ENCODE assay signal across 22 cellular contexts in the genomic region with DNA sequence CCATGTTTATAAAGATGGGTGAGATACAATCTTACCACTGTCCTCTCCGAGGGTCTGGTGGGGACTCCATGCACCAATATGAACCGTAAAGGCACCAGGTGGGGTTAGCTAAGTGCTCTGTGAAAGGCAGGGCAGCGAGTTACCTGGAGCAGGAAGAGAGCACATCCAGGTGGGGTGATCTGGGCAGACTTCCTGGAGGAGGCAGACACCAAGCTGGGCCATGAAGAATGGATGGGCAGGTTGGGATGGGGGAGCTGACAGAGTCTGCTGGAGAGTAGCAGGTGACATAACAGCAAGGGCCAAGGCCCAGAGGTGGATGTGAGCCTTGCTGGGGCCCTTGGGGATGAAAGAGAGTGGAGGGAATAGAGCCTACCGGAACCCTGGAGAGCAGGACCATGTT. TPM values are rescaled to one million over a fixed set of nuclear protein-coding genes. Genes with fewer than 3 reads are reported as not detected.
DNase-seq lines count a peak whose midpoint lies in the region; ATAC-seq, FAIRE-seq and TF ChIP-seq lines count a peak whose summit lies in the region.
"Had no signal": no experiment of that assay in that cellular context is flagged by ENCODE, and none has a peak within 500 bp of the region (broad histone marks: within the 10 kb centered on the region; RNA-seq: fewer than 3 reads in every experiment).

No MANE protein-coding gene starts in this region.

- BruUV-seq in HepG2 (replicated peaks; lab: Mats Ljungman, UMichigan), result no TSS peak
- no TSS peak for BruUV-seq in K562 (replicated peaks; lab: Mats Ljungman, UMichigan)

- H3K18ac ChIP-seq in neuronal stem cell (ENCODE audit: low read length), result no peak overlapping the region

- no peaks in the 10 kb centered on the region for H4K20me1 ChIP-seq in HepG2 (ENCODE audit: insufficient read depth, low read length)
- H4K20me1 ChIP-seq in K562 (replicated peaks; ENCODE audit: control insufficient read depth, insufficient read depth, low read length), result no peaks in the 10 kb centered on the region

- H3K27me3 ChIP-seq in HepG2 (ENCODE audit: control insufficient read depth in 1 of 2, insufficient read depth in 2 of 2, low read length in 2 of 2) (no peaks in the 10 kb centered on the region), right lobe of liver (no peaks in the 10 kb centered on the region), K562 (ENCODE audit: control insufficient read depth in 2 of 2, insufficient read depth in 2 of 2, low read length in 2 of 2) (peaks cover 0 to 6% of the 10 kb centered on the region in 2 experiments; a peak in 2 of 5 replicates), thymus (ENCODE audit: control insufficient read depth, insufficient read depth) (no peaks in the 10 kb centered on the region), neuronal stem cell (ENCODE audit: control insufficient read depth in 3 of 3, insufficient read depth in 3 of 3, low read depth in 1 of 3, low read length in 3 of 3) (no peaks in the 10 kb centered on the region), ovary (no peaks in the 10 kb centered on the region)

- H3K36me3 ChIP-seq in HepG2 (replicated peaks in 1 of 2; ENCODE audit: control insufficient read depth in 1 of 2, insufficient read depth in 2 of 2, low read length in 2 of 2) (peaks cover 1 to 9% of the 10 kb centered on the region in 2 experiments; a peak in 3 of 5 replicates), right lobe of liver (peaks cover 0 to 4% (median 1%) of the 10 kb centered on the region in 4 donors), K562 (ENCODE audit: control insufficient read depth, insufficient read depth, low read length) (no peaks in the 10 kb centered on the region), thymus (ENCODE audit: control insufficient read depth, insufficient read depth) (peaks cover 20% of the 10 kb centered on the region), neuronal stem cell (replicated peaks in 1 of 2; ENCODE audit: control insufficient read depth in 2 of 2, insufficient read depth in 2 of 2, low read length in 2 of 2) (peaks cover 0 to 13% of the 10 kb centered on the region in 2 donors), ovary (no peaks in the 10 kb centered on the region)

- TF ChIP-seq RAD21 in HepG2 (CRISPR knock-in tag; IDR thresholded peaks at IDR 0.05), result no peak
- TF ChIP-seq RAD21 in K562 (CRISPR knock-in tag; conservative IDR thresholded peaks at IDR 0.05 in 1 of 2, IDR thresholded peaks at IDR 0.05 in 1 of 2), result no peak

- no peak for DNase-seq in HepG2 (ENCODE audit: low spot score)
- DNase-seq in right lobe of liver, result no peak
- no peak for DNase-seq in T-helper 17 cell
- no peak for DNase-seq in K562 (ENCODE audit: extremely low read depth in 1 of 4, low spot score in 3 of 4)
- no peak for DNase-seq in neuronal stem cell (ENCODE audit: low spot score)
- DNase-seq in ovary, result no peak
- DNase-seq: ACHN, C1 segment of cervical spinal cord, DMS 273 treated with DMSO at 0.1 percent for 48 hours, DND-41, H7, HFFc6, NCI-H1417, NCI-H187, NCI-H2107, NCI-H2227 treated with DMSO at 0.1 percent for 48 hours, NCI-H524, NCI-H82, OCI-M1, SHP77 had no signal

- FAIRE-seq in HepG2 (lab: Jason Lieb, UNC) (no peak), K562 (lab: Jason Lieb, UNC) (no peak)
- FAIRE-seq: G401.6 had no signal

- H3K79me1 ChIP-seq in neuronal stem cell (ENCODE audit: low read depth, low read length), result no peaks in the 10 kb centered on the region

- peaks cover 37% of the 10 kb centered on the region for H3K4me1 ChIP-seq in HepG2 (ENCODE audit: insufficient read depth, low read length)
- peaks cover 0 to 13% (median 0%) of the 10 kb centered on the region in 4 donors for H3K4me1 ChIP-seq in right lobe of liver
- H3K4me1 ChIP-seq in K562 (replicated peaks in 1 of 2; ENCODE audit: control insufficient read depth in 2 of 2, insufficient read depth in 2 of 2, low read length in 2 of 2), result no peaks in the 10 kb centered on the region
- peaks cover 35% of the 10 kb centered on the region for H3K4me1 ChIP-seq in thymus (ENCODE audit: control insufficient read depth, insufficient read depth, low read length)
- H3K4me1 ChIP-seq in neuronal stem cell (ENCODE audit: control insufficient read depth in 2 of 2, insufficient read depth in 1 of 2, low read depth in 1 of 2, low read length in 2 of 2), result no peaks in the 10 kb centered on the region
- peaks cover 11% of the 10 kb centered on the region for H3K4me1 ChIP-seq in ovary (ENCODE audit: insufficient read depth)

- H3K27ac ChIP-seq in HepG2 (ENCODE audit: extremely low read length, insufficient read depth, low read length), result no peak overlapping the region
- no peak overlapping the region for H3K27ac ChIP-seq in right lobe of liver
- no peak overlapping the region for H3K27ac ChIP-seq in K562 (ENCODE audit: extremely low read depth, low read depth, low read length)
- peak overlapping the region; percentile 33 for H3K27ac ChIP-seq in thymus (ENCODE audit: low read depth)
- H3K27ac ChIP-seq in neuronal stem cell (replicated peaks; ENCODE audit: low read length), result no peak overlapping the region
- H3K27ac ChIP-seq in ovary, result no peak overlapping the region

- H3K4me3 ChIP-seq in HepG2 (replicated peaks in 1 of 3; ENCODE audit: insufficient read depth in 1 of 3, low read depth in 2 of 3, low read length in 3 of 3) (no peak overlapping the region), right lobe of liver (no peak overlapping the region), K562 (no peak overlapping the region), thymus (ENCODE audit: low read length) (no peak overlapping the region), neuronal stem cell (ENCODE audit: low read length in 2 of 2) (no peak overlapping the region), ovary (no peak overlapping the region)

- H3K9me1 ChIP-seq in K562 (ENCODE audit: control insufficient read depth, insufficient read depth, low read length), result no peaks in the 10 kb centered on the region

- peak overlapping the region; percentile 21 for H3K27ac Mint-ChIP-seq in T-helper 17 cell
- H3K27ac Mint-ChIP-seq: HFFc6 had no signal

- TF ChIP-seq POLR2A in HepG2 (IDR thresholded peaks at IDR 0.05; ENCODE audit: insufficient read depth in 1 of 2, low read depth in 2 of 2, low read length in 2 of 2) (no peak), right lobe of liver (IDR thresholded peaks at IDR 0.05) (no peak), K562 (conservative IDR thresholded peaks at IDR 0.05) (no peak), ovary (IDR thresholded peaks at IDR 0.05) (no peak)

- no peak overlapping the region for H2AK5ac ChIP-seq in neuronal stem cell (ENCODE audit: low read depth, low read length)

- WGBS in HepG2 (ENCODE audit: low lambda C conversion rate), result 100% methylated on average over 4 of the region's 4 CpGs
- whole genome bisulfite sequencing in right lobe of liver (ENCODE audit: insufficient coverage, low coverage, low lambda C conversion rate, missing lambda C conversion rate), result 97% methylated on average over 4 of the region's 4 CpGs
- WGBS in K562 (ENCODE audit: insufficient coverage, low coverage, missing lambda C conversion rate), result 3% methylated on average over 3 of the region's 4 CpGs
- WGBS in thymus, result 96% methylated on average over 4 of the region's 4 CpGs
- WGBS in neuronal stem cell (ENCODE audit: extremely low coverage in 2 of 2, insufficient read length in 2 of 2, insufficient replicate concordance in 1 of 2), 2 donors, result no CpG with 5 or more reads among the region's 4 CpGs
- WGBS in ovary, 3 donors, result 88 to 95% (median 88%) methylated on average over 4 of the region's 4 CpGs

- H3K4ac ChIP-seq in neuronal stem cell (ENCODE audit: low read length), result no peak overlapping the region

- H2BK120ac ChIP-seq in neuronal stem cell (ENCODE audit: low read depth, low read length), result no peak overlapping the region

- TF ChIP-seq EP300 in HepG2 (IDR thresholded peaks at IDR 0.05; ENCODE audit: low read depth in 2 of 2, low read length in 2 of 2), result no peak
- no peak for TF ChIP-seq EP300 in HepG2 (CRISPR knock-in tag; IDR thresholded peaks at IDR 0.05; ENCODE audit: borderline replicate concordance)
- no peak for TF ChIP-seq EP300 in K562 (IDR thresholded peaks at IDR 0.05; ENCODE audit: low read length)
- no peak for TF ChIP-seq EP300 in ovary (IDR thresholded peaks at IDR 0.05)

- POLR2A ChIA-PET in HepG2 (lab: Yijun Ruan, JAX) (no interaction called here), K562 (lab: Yijun Ruan, JAX) (no interaction called here)

- H3K79me2 ChIP-seq in HepG2 (ENCODE audit: insufficient read depth, low read length), result no peaks in the 10 kb centered on the region
- H3K79me2 ChIP-seq in K562 (ENCODE audit: control insufficient read depth, insufficient read depth, low read length), result no peaks in the 10 kb centered on the region

- H2BK15ac ChIP-seq in neuronal stem cell (ENCODE audit: low read length), result no peak overlapping the region

- no peak overlapping the region for H3K14ac ChIP-seq in neuronal stem cell (ENCODE audit: low read length)

- no peak overlapping the region for H4K8ac ChIP-seq in neuronal stem cell (ENCODE audit: low read depth, low read length)

- TF ChIP-seq CTCF in HepG2 (CRISPR knock-in tag; IDR thresholded peaks at IDR 0.05), result no peak
- no peak for TF ChIP-seq CTCF in right lobe of liver (IDR thresholded peaks at IDR 0.05)
- TF ChIP-seq CTCF in K562 (IDR thresholded peaks at IDR 0.05 in 2 of 3, conservative IDR thresholded peaks at IDR 0.05 in 1 of 3; ENCODE audit: insufficient read depth in 2 of 3, low read depth in 1 of 3, low read length in 3 of 3), result no peak
- no peak for TF ChIP-seq CTCF in ovary (IDR thresholded peaks at IDR 0.05)

- H3K9ac ChIP-seq in HepG2 (ENCODE audit: insufficient read depth, low read depth, low read length) (no peak overlapping the region), K562 (ENCODE audit: insufficient read depth in 1 of 2, low read depth in 2 of 2, low read length in 2 of 2) (no peak overlapping the region), neuronal stem cell (ENCODE audit: low read depth, low read length, poor library complexity) (no peak overlapping the region)

- in situ Hi-C loops in HepG2 (cut with HindIII; ENCODE audit: extremely low pct_ligation_motif_present, low pct_unique_long_range_greater_than_20kb) (no loop called here), K562 (cut with MboI) (no loop called here)

- H2BK5ac ChIP-seq in neuronal stem cell (ENCODE audit: low read length), result no peak overlapping the region

- no peak for ATAC-seq in HepG2
- no peak for ATAC-seq in right lobe of liver
- ATAC-seq in T-helper 17 cell, result no peak
- ATAC-seq in K562, result no peak

- CTCF ChIA-PET in HepG2 (lab: Yijun Ruan, JAX; ENCODE audit: low intra/inter-chr PET ratio, low total read pairs) (no interaction called here), K562 (lab: Yijun Ruan, JAX; ENCODE audit: low intra/inter-chr PET ratio) (no interaction called here)

- no peak overlapping the region for H4K91ac ChIP-seq in neuronal stem cell (ENCODE audit: low read depth, low read length, poor library complexity)

- H3K4me2 ChIP-seq in HepG2 (ENCODE audit: low read depth, low read length) (no peak overlapping the region), K562 (ENCODE audit: insufficient read depth, low read length) (no peak overlapping the region), neuronal stem cell (ENCODE audit: insufficient read depth, low read length, poor library complexity, severe bottlenecking) (no peak overlapping the region)

- H3K9me3 ChIP-seq in HepG2 (ENCODE audit: low read length), result no peaks in the 10 kb centered on the region
- H3K9me3 ChIP-seq in right lobe of liver, result no peaks in the 10 kb centered on the region
- no peaks in the 10 kb centered on the region for H3K9me3 ChIP-seq in T-helper 17 cell (ENCODE audit: control insufficient read depth, low read length, poor library complexity, severe bottlenecking)
- H3K9me3 ChIP-seq in K562 (replicated peaks; ENCODE audit: control insufficient read depth, insufficient read depth, low read depth, low read length), result no peaks in the 10 kb centered on the region
- no peaks in the 10 kb centered on the region for H3K9me3 ChIP-seq in thymus (ENCODE audit: control insufficient read depth)
- H3K9me3 ChIP-seq in neuronal stem cell (replicated peaks in 1 of 2; ENCODE audit: control insufficient read depth in 2 of 2, insufficient read depth in 1 of 2, low read depth in 1 of 2, low read length in 2 of 2), result no peaks in the 10 kb centered on the region
- no peaks in the 10 kb centered on the region for H3K9me3 ChIP-seq in ovary

- intact Hi-C loops in HepG2 (cut with micrococcal nuclease; ENCODE audit: unreplicated experiment), result no loop called here
- intact Hi-C loops in right lobe of liver (cut with DNase I), result no loop called here
- intact Hi-C loops in K562 (cut with micrococcal nuclease), result no loop called here
- intact Hi-C loops in ovary (cut with DNase I), result no loop called here

- peaks cover 13% of the 10 kb centered on the region for H3K4me1 Mint-ChIP-seq in T-helper 17 cell

- H3K27me3 Mint-ChIP-seq in T-helper 17 cell, result no peaks in the 10 kb centered on the region

- H2AFZ ChIP-seq in HepG2 (ENCODE audit: low read length) (no peak overlapping the region), K562 (ENCODE audit: low read depth, low read length) (no peak overlapping the region), neuronal stem cell (ENCODE audit: low read length) (no peak overlapping the region)

- peaks cover 3% of the 10 kb centered on the region for H3K36me3 Mint-ChIP-seq in T-helper 17 cell (ENCODE audit: low read depth)

- H3K4me3 Mint-ChIP-seq in T-helper 17 cell, result no peak overlapping the region
- H3K4me3 Mint-ChIP-seq: HFFc6 had no signal

- H2BK12ac ChIP-seq in neuronal stem cell (ENCODE audit: low read length), result no peak overlapping the region

- H3K23ac ChIP-seq in neuronal stem cell (ENCODE audit: low read depth, low read length, poor library complexity), result no peak overlapping the region

RNA-seq across cellular contexts. Expression of a gene that starts 45.9 kb away (rescaled TPM):
- total RNA-seq in HepG2 (2016; rRNA removed; fragmentation: Illumina TruSeq; extraction: Trizol) (2.3 and 2.9 TPM in 2 replicates), right lobe of liver (10 to 100 TPM; 10.7 to 20.4 (median 18.9) TPM), T-helper 17 cell (10 to 100 TPM; 49.3 to 70.0 TPM), K562 (2014; rRNA removed) (not detected in 2 replicates), K562 (2014; rRNA removed; fragmentation: Illumina TruSeq; extraction: Trizol) (not detected in 2 replicates), K562 (2015; rRNA removed; fragmentation: Illumina TruSeq; extraction: Trizol) (0.07 and 0.34 TPM in 2 replicates), K562 (2021) (0.38 and 0.49 TPM in 2 replicates), ovary (10 to 100 TPM in 5 of 7 donors, 1 to 10 TPM in 2; 6.2 to 27.9 (median 17.0) TPM)
- total RNA-seq in HepG2 (2016; cell fraction: cytosol; rRNA removed; fragmentation: Illumina TruSeq; extraction: Trizol; ENCODE audit: low read depth), result 2.3 and 2.7 TPM in 2 replicates
- total RNA-seq in HepG2 (2016; cell fraction: insoluble cytoplasmic fraction; rRNA removed; fragmentation: Illumina TruSeq; extraction: Trizol), result 2.0 and 2.8 TPM in 2 replicates
- 4.4 and 4.7 TPM in 2 replicates for total RNA-seq in HepG2 (2016; cell fraction: membrane; rRNA removed; fragmentation: Illumina TruSeq; extraction: Trizol)
- 5.1 and 7.2 TPM in 2 replicates for total RNA-seq in HepG2 (2016; cell fraction: nucleus; rRNA removed; fragmentation: Illumina TruSeq; extraction: Trizol)
- polyA plus RNA-seq in HepG2 (2011; rRNA removed) (3.5 and 3.6 TPM in 2 replicates), K562 (2011; rRNA removed) (0.01 and 0.61 TPM in 2 replicates), K562 (2014; fragmentation: Illumina TruSeq; extraction: Trizol) (0.09 and 0.10 TPM in 2 replicates), K562 (2014; fragmentation: Nextera tagmentation; extraction: Ambion mirVana) (not detected), K562 (2014; rRNA removed) (0.03 TPM in 1 of 2 replicates, not detected in the other), thymus (20.6 TPM), ovary (1 to 10 TPM; 3.8 to 8.1 TPM)
- polyA plus RNA-seq in HepG2 (2011; cell fraction: cytosol; rRNA removed), result 1.6 and 2.1 TPM in 2 replicates
- 7.0 TPM in 2 replicates for polyA plus RNA-seq in HepG2 (2011; cell fraction: nucleus; rRNA removed)
- polyA plus RNA-seq in HepG2 (2012), result 5.6 and 6.5 TPM in 2 replicates
- 6.3 and 6.8 TPM in 2 replicates for polyA plus RNA-seq in HepG2 (2016; cell fraction: cytosol; fragmentation: Illumina TruSeq; extraction: Trizol; ENCODE audit: low read depth)
- 7.0 and 10.5 TPM in 2 replicates for polyA plus RNA-seq in HepG2 (2016; cell fraction: insoluble cytoplasmic fraction; fragmentation: Illumina TruSeq; extraction: Trizol; ENCODE audit: low read depth)
- polyA plus RNA-seq in HepG2 (2016; cell fraction: membrane; fragmentation: Illumina TruSeq; extraction: Trizol; ENCODE audit: low read depth), result 9.8 and 10.5 TPM in 2 replicates
- polyA plus RNA-seq in HepG2 (2016; cell fraction: nucleus; fragmentation: Illumina TruSeq; extraction: Trizol; ENCODE audit: insufficient read depth, low read depth), result 11.7 and 11.9 TPM in 2 replicates
- polyA minus RNA-seq in HepG2 (2011; rRNA and poly(A)+ RNA removed; ENCODE audit: low replicate concordance), result 5.5 TPM in 1 of 2 replicates, not detected in the other
- 4.6 and 4.9 TPM in 2 replicates for polyA minus RNA-seq in HepG2 (2011; cell fraction: cytosol; rRNA and poly(A)+ RNA removed)
- polyA minus RNA-seq in HepG2 (2011; cell fraction: nucleus; rRNA and poly(A)+ RNA removed), result 8.0 and 9.7 TPM in 2 replicates
- 0.23 TPM in 1 of 2 replicates, not detected in the other for total RNA-seq in K562 (2011; cell fraction: chromatin; rRNA removed; ENCODE audit: low replicate concordance)
- not detected in 2 replicates for total RNA-seq in K562 (2011; cell fraction: nucleolus; rRNA removed)
- not detected in 2 replicates for total RNA-seq in K562 (2011; cell fraction: nucleoplasm; rRNA removed)
- polyA plus RNA-seq in K562 (2011; cell fraction: cytosol; rRNA removed), result 0.07 and 0.38 TPM in 2 replicates
- polyA plus RNA-seq in K562 (2011; cell fraction: nucleus; rRNA removed), result 0.79 TPM in 1 of 2 replicates, not detected in the other
- polyA plus RNA-seq in K562 (2012), result 0.17 and 0.42 TPM in 2 replicates
- 1.4 TPM in 1 of 2 replicates, not detected in the other for polyA minus RNA-seq in K562 (2011; rRNA and poly(A)+ RNA removed)
- 2.4 TPM in 1 of 2 replicates, not detected in the other for polyA minus RNA-seq in K562 (2011; cell fraction: cytosol; rRNA and poly(A)+ RNA removed)
- 2.6 TPM in 1 of 2 replicates, not detected in the other for polyA minus RNA-seq in K562 (2011; cell fraction: nucleus; rRNA and poly(A)+ RNA removed)
- 1.3 TPM for polyA plus RNA-seq in neuronal stem cell (2013, experiment 1 of 2)
- 1.6 TPM for polyA plus RNA-seq in neuronal stem cell (2013, experiment 2 of 2)
